Comparison of ENCODE assay signal across 8 cellular contexts in genomic region chr12:12716845-12717585, GRCh38. TPM values are rescaled to one million over a fixed set of nuclear protein-coding genes. Genes with fewer than 3 reads are reported as not detected.
DNase-seq lines count a peak whose midpoint lies in the region; ATAC-seq and TF ChIP-seq lines count a peak whose summit lies in the region.

Gene CDKN1B (plus strand): TSS chr12:12717368. CDS start chr12:12717840, 472 bp downstream.

- H3K4me3 Mint-ChIP-seq in T-cell: peak within 1 kb of the TSS; percentile 93 to 99 (median 99)

- H3K9me3 ChIP-seq in adipocyte (ENCODE audit: control insufficient read depth, low read length) (no peaks in the 10 kb centered on the region), cardiac muscle cell (ENCODE audit: low read depth) (no peaks in the 10 kb centered on the region), parathyroid adenoma (ENCODE audit: control insufficient read depth, low read length) (no peaks in the 10 kb centered on the region), transverse colon (no peaks in the 10 kb centered on the region)

- peak within 1 kb of the TSS; percentile 90 for H2AFZ ChIP-seq in parathyroid adenoma

- H3K4me3 ChIP-seq in adipocyte (ENCODE audit: low read length): peak within 1 kb of the TSS; percentile 99
- H3K4me3 ChIP-seq in cardiac muscle cell: peak within 1 kb of the TSS; percentile 98
- H3K4me3 ChIP-seq in parathyroid adenoma (ENCODE audit: low read depth, low read length): peak within 1 kb of the TSS; percentile 99
- H3K4me3 ChIP-seq in transverse colon: peak within 1 kb of the TSS; percentile 92 to 99 (median 97)

- H3K9me3 Mint-ChIP-seq in T-cell: no peaks in the 10 kb centered on the region

- ATAC-seq in HG02759 (IDR thresholded peaks at IDR 0.05; ENCODE audit: unreplicated experiment) (peak; percentile 65), T-cell (replicated peaks in 1 of 4) (peak; percentile 72 to 77 (median 73))

- H3K27me3 Mint-ChIP-seq in T-cell: no peaks in the 10 kb centered on the region

- H3K4me1 Mint-ChIP-seq in T-cell: peaks cover 43 to 68% (median 57%) of the 10 kb centered on the region in 3 donors

- H3K4me1 ChIP-seq in adipocyte (ENCODE audit: control insufficient read depth, insufficient read depth, low read length) (peaks cover 48% of the 10 kb centered on the region), cardiac muscle cell (ENCODE audit: low read depth) (peaks cover 40% of the 10 kb centered on the region), parathyroid adenoma (peaks cover 29% of the 10 kb centered on the region), transverse colon (peaks cover 28 to 59% (median 56%) of the 10 kb centered on the region in 4 donors)

- CTCF ChIA-PET in GM10248 (lab: Yijun Ruan, JAX): interaction anchor here (1.2 to 5.1 kb wide), 6 partner anchors 9 to 360 kb away, joined by 3 to 36 read pairs (median 6); partner anchors contain the start of gene BORCS5
- CTCF ChIA-PET in T-cell (lab: Charles Lee): interaction anchor here (0.7 to 3.9 kb wide), 9 partner anchors 9 to 359 kb away, joined by 3 to 89 read pairs (median 4); no protein-coding TSS in a partner anchor

- no peak for TF ChIP-seq EP300 in transverse colon (IDR thresholded peaks at IDR 0.05; ENCODE audit: low read depth)

- intact Hi-C loops in transverse colon (cut with DNase I; ENCODE audit: low total_unique reads): loop anchor here (1.0 to 5.0 kb wide), 2 partner anchors 8 to 155 kb away; partner anchors contain the start of gene DUSP16

- H3K27me3 ChIP-seq in adipocyte (replicated peaks; ENCODE audit: control insufficient read depth, insufficient read depth, low read length): no peaks in the 10 kb centered on the region
- no peaks in the 10 kb centered on the region for H3K27me3 ChIP-seq in cardiac muscle cell
- no peaks in the 10 kb centered on the region for H3K27me3 ChIP-seq in parathyroid adenoma (ENCODE audit: control insufficient read depth, insufficient read depth, low read length)
- no peaks in the 10 kb centered on the region for H3K27me3 ChIP-seq in transverse colon

- WGBS in transverse colon (ENCODE audit: low coverage in 1 of 2), 2 donors: 0% methylated on average over 64 of the region's 78 CpGs; no CpG with 5 or more reads in 1 of the 2 donors

- peak within 1 kb of the TSS; percentile 84 for H3K27ac ChIP-seq in cardiac muscle cell
- peak within 1 kb of the TSS; percentile 97 for H3K27ac ChIP-seq in parathyroid adenoma
- peak within 1 kb of the TSS; percentile 99 to 100 (median 100) for H3K27ac ChIP-seq in transverse colon

- POLR2A ChIA-PET in GM10248 (lab: Yijun Ruan, JAX): interaction anchor here (1.5 kb wide), 1 partner anchor 9 kb away, joined by 7 read pairs; no protein-coding TSS in a partner anchor
- POLR2A ChIA-PET in T-cell (lab: Charles Lee): interaction anchor here (0.6 to 3.7 kb wide), 18 partner anchors 7 to 1670 kb away, joined by 3 to 31 read pairs (median 4); partner anchors contain the start of gene GPR19 (in 1 of the 2)

- DNase-seq in GM10248 (ENCODE audit: extremely low spot score) (peak; percentile 87), NCI-H146 (lab: John Stamatoyannopoulos, UW) (peak; percentile 93), T-cell (peak; percentile 78 to 93 (median 86)), adipocyte (ENCODE audit: low read depth) (peak; percentile 96), cardiac muscle cell (ENCODE audit: low read depth in 1 of 2, low spot score in 1 of 2) (peak; percentile 94 to 98), transverse colon (peak; percentile 94)

- peak within 1 kb of the TSS; percentile 93 for H3K4me2 ChIP-seq in parathyroid adenoma (ENCODE audit: low read length)

- H3K27ac Mint-ChIP-seq in T-cell: peak within 1 kb of the TSS; percentile 99 to 100

- peak; percentile 95 for TF ChIP-seq POLR2A in transverse colon (IDR thresholded peaks at IDR 0.05)

- in situ Hi-C loops in transverse colon (cut with MboI; ENCODE audit: low pct_ligation_motif_present in 1 of 4, low pct_unique_long_range_greater_than_20kb in 1 of 4, low sequenced_read_pairs in 3 of 4): loop anchor here in 1 of 4 donors (25.0 kb wide), 1 partner anchor 330 kb away; no protein-coding TSS in a partner anchor

- H3K9ac ChIP-seq in adipocyte (ENCODE audit: low read length): peak within 1 kb of the TSS; percentile 99
- H3K9ac ChIP-seq in parathyroid adenoma: peak within 1 kb of the TSS; percentile 92

- H3K36me3 ChIP-seq in adipocyte (ENCODE audit: control insufficient read depth, insufficient read depth, low read length, severe bottlenecking): peaks cover 21% of the 10 kb centered on the region
- peaks cover 30% of the 10 kb centered on the region for H3K36me3 ChIP-seq in cardiac muscle cell
- H3K36me3 ChIP-seq in parathyroid adenoma (ENCODE audit: control insufficient read depth, insufficient read depth, low read length): no peaks in the 10 kb centered on the region
- peaks cover 0 to 13% (median 4%) of the 10 kb centered on the region in 4 donors for H3K36me3 ChIP-seq in transverse colon

- TF ChIP-seq CTCF in GM10248 (IDR thresholded peaks at IDR 0.05; ENCODE audit: control extremely low read depth, extremely low read depth, low read depth, missing control alignments) (no peak), cardiac muscle cell (IDR thresholded peaks at IDR 0.05; ENCODE audit: low read depth, low read length) (no peak), parathyroid adenoma (IDR thresholded peaks at IDR 0.05) (no peak), transverse colon (IDR thresholded peaks at IDR 0.05) (no peak)

- H3K36me3 Mint-ChIP-seq in T-cell: peaks cover 37% of the 10 kb centered on the region

- peaks cover 24% of the 10 kb centered on the region for H3K79me2 ChIP-seq in parathyroid adenoma

RNA-seq across cellular contexts. Expression of gene CDKN1B, which starts in this region (rescaled TPM):
- total RNA-seq in T-cell (100 to 1,000 TPM; 170 to 246 (median 188) TPM), cardiac muscle cell (63.9 and 90.4 TPM in 2 replicates), transverse colon (10 to 100 TPM; 14.1 to 58.3 (median 54.1) TPM)
- polyA plus RNA-seq in cardiac muscle cell: 5.8 and 15.2 TPM in 2 replicates

Comparison
In these comparisons a context has a peak if more than half of its experiments do, and no peak if none do; other contexts are left out.
1. Peak in every context shown above with its lines: DNase-seq, ATAC-seq, H3K4me3 ChIP-seq and H3K27ac ChIP-seq.